Comparison of ENCODE assay signal across 30 cellular contexts in genomic region chr9:131484051-131484445, GRCh38. TPM values are rescaled to one million over a fixed set of nuclear protein-coding genes. Genes with fewer than 3 reads are reported as not detected.
DNase-seq lines count a peak whose midpoint lies in the region; ATAC-seq and TF ChIP-seq lines count a peak whose summit lies in the region.
"Had no signal": no experiment of that assay in that cellular context is flagged by ENCODE, and none has a peak within 500 bp of the region (broad histone marks: within the 10 kb centered on the region; RNA-seq: fewer than 3 reads in every experiment).

No MANE protein-coding gene starts in this region.

- no peak overlapping the region for H3K9ac ChIP-seq in mammary epithelial cell (ENCODE audit: insufficient read depth, low read length)
- peak overlapping the region in 1 of 3 donors; percentile 73 for H3K9ac ChIP-seq in skeletal muscle tissue (ENCODE audit: low read depth in 1 of 3, low read length in 3 of 3)

- H3K36me3 Mint-ChIP-seq in MCF 10A (ENCODE audit: insufficient read depth, unreplicated experiment): peaks cover 93% of the 10 kb centered on the region

- no peaks in the 10 kb centered on the region for H3K27me3 Mint-ChIP-seq in MCF 10A (ENCODE audit: insufficient read depth, unreplicated experiment)
- H3K27me3 Mint-ChIP-seq: CD4-positive, alpha-beta T cell; IgD-negative memory B cell; naive thymus-derived CD4-positive, alpha-beta T cell had no signal

- WGBS in mammary epithelial cell (ENCODE audit: low coverage, missing lambda C conversion rate): 72% methylated on average over 6 of the region's 7 CpGs

- H3K79me2 ChIP-seq in mammary epithelial cell (ENCODE audit: insufficient read depth, low read length): peaks cover 30% of the 10 kb centered on the region

- dilution Hi-C loops in mammary epithelial cell (cut with HindIII; ENCODE audit: low sequenced_read_pairs): loop anchor here (5.0 kb wide), 1 partner anchor 33 kb away; no protein-coding TSS in a partner anchor

- peak overlapping the region; percentile 42 for H3K27ac Mint-ChIP-seq in MCF 10A (ENCODE audit: low read depth, unreplicated experiment)
- H3K27ac Mint-ChIP-seq: CD4-positive, alpha-beta T cell had no signal

- BruUV-seq in MCF 10A (replicated peaks; lab: Mats Ljungman, UMichigan) (no TSS peak), mammary epithelial cell (replicated peaks; lab: Mats Ljungman, UMichigan) (no TSS peak)

- H3K4me3 ChIP-seq in mammary epithelial cell (replicated peaks in 1 of 3; ENCODE audit: insufficient read depth in 1 of 3, low read depth in 2 of 3, low read length in 3 of 3): no peak overlapping the region
- no peak overlapping the region for H3K4me3 ChIP-seq in lower lobe of right lung
- H3K4me3 ChIP-seq in skeletal muscle tissue (ENCODE audit: low read length in 3 of 3): peak overlapping the region in 1 of 3 donors; percentile 29
- H3K4me3 ChIP-seq: dorsolateral prefrontal cortex, smooth muscle cell, thoracic aorta had no signal

- no peak for DNase-seq in MCF 10A (ENCODE audit: unreplicated experiment)
- no peak for DNase-seq in mammary epithelial cell
- DNase-seq in RWPE1 (ENCODE audit: low spot score): no peak
- peak; percentile 10 for DNase-seq in lower lobe of right lung
- no peak for DNase-seq in iPS-NIHi11 (ENCODE audit: low spot score)
- no peak for DNase-seq in KBM-7
- DNase-seq: activated CD4-positive, alpha-beta T cell treated with anti-CD3 and anti-CD28 coated beads for 4 hours; activated CD8-positive, alpha-beta memory T cell treated with anti-CD3 and anti-CD28 coated beads for 24 hours; activated gamma-delta T cell; activated T-cell treated with anti-CD3 and anti-CD28 coated beads for 4 hours; AML-193; CD4-positive, alpha-beta T cell; cerebellar nuclear complex; midbrain; naive thymus-derived CD4-positive, alpha-beta T cell; NCI-H1048; NCI-H2107; NCI-H446; NCI-H774; nucleus accumbens; stimulated activated CD4-positive, alpha-beta T cell treated with anti-CD3 and anti-CD28 coated beads, Interleukin-1b, Interleukin-23, amount 100 ng/mL, for 48 hours; stimulated activated naive CD8-positive, alpha-beta T cell treated with anti-CD3 and anti-CD28 coated beads, Interleukin-15, Interleukin-2, amounts not matched to agents 100 U/mL and 50 U/mL, for 24 hours; SW 1271 had no signal

- intact Hi-C loops in MCF 10A (cut with micrococcal nuclease) (no loop called here), mammary epithelial cell (cut with micrococcal nuclease) (no loop called here), lower lobe of right lung (cut with DNase I) (no loop called here)

- H3K4me1 Mint-ChIP-seq in MCF 10A (ENCODE audit: insufficient read depth, unreplicated experiment): no peaks in the 10 kb centered on the region

- no peak for TF ChIP-seq CTCF in MCF 10A (IDR thresholded peaks at IDR 0.05; ENCODE audit: unreplicated experiment)
- TF ChIP-seq CTCF in mammary epithelial cell (conservative IDR thresholded peaks at IDR 0.05 in 1 of 2, IDR thresholded peaks at IDR 0.05 in 1 of 2; ENCODE audit: extremely low read depth in 1 of 2, insufficient read depth in 1 of 2, low read depth in 1 of 2, low read length in 2 of 2): no peak
- no peak for TF ChIP-seq CTCF in RWPE1 (conservative IDR thresholded peaks at IDR 0.05; ENCODE audit: low read depth)
- TF ChIP-seq CTCF in lower lobe of right lung (IDR thresholded peaks at IDR 0.05): no peak

- H3K4me1 ChIP-seq in mammary epithelial cell (ENCODE audit: insufficient read depth, low read length) (peaks cover 14% of the 10 kb centered on the region), lower lobe of right lung (no peaks in the 10 kb centered on the region), skeletal muscle tissue (ENCODE audit: control insufficient read depth in 3 of 3, insufficient read depth in 3 of 3, low read length in 3 of 3) (peaks cover 19 to 43% (median 33%) of the 10 kb centered on the region in 3 donors)

- POLR2A ChIA-PET in MCF 10A (lab: Yijun Ruan, JAX): no interaction called here
- POLR2A ChIA-PET in RWPE1 (lab: Yijun Ruan, JAX; ENCODE audit: low non-redundant PET): no interaction called here

- no peak overlapping the region for H3K27ac ChIP-seq in mammary epithelial cell (ENCODE audit: insufficient read depth, low read depth, low read length)
- H3K27ac ChIP-seq in RWPE1: peak overlapping the region; percentile 7; the same call in 1 of the 2 replicates
- no peak overlapping the region for H3K27ac ChIP-seq in lower lobe of right lung
- H3K27ac ChIP-seq in skeletal muscle tissue (ENCODE audit: low read depth, low read length): peak overlapping the region; percentile 78

- in situ Hi-C loops in mammary epithelial cell (cut with MboI; ENCODE audit: low sequenced_read_pairs in 2 of 2) (no loop called here), KBM-7 (cut with MboI; ENCODE audit: low pct_unique_long_range_greater_than_20kb, low sequenced_read_pairs) (no loop called here)

- ATAC-seq in lower lobe of right lung: no peak
- ATAC-seq in GM18505 (IDR thresholded peaks at IDR 0.05; ENCODE audit: unreplicated experiment): no peak
- ATAC-seq: naive thymus-derived CD4-positive, alpha-beta T cell; Panc1; stimulated activated naive CD8-positive, alpha-beta T cell treated with anti-CD3 and anti-CD28 coated beads, Interleukin-15, Interleukin-2, amounts not matched to agents 100 U/mL and 50 U/mL, for 24 hours had no signal

- no peak overlapping the region for H3K4me2 ChIP-seq in mammary epithelial cell (ENCODE audit: insufficient read depth, low read depth, low read length)
- H3K4me2 ChIP-seq: smooth muscle cell had no signal

- no peaks in the 10 kb centered on the region for H3K9me3 Mint-ChIP-seq in MCF 10A (ENCODE audit: unreplicated experiment)
- H3K9me3 Mint-ChIP-seq: CD4-positive, alpha-beta T cell; IgD-negative memory B cell; naive thymus-derived CD4-positive, alpha-beta T cell had no signal

- H3K9me3 ChIP-seq in mammary epithelial cell (replicated peaks; ENCODE audit: insufficient read depth, low read length): no peaks in the 10 kb centered on the region
- no peaks in the 10 kb centered on the region for H3K9me3 ChIP-seq in lower lobe of right lung
- no peaks in the 10 kb centered on the region for H3K9me3 ChIP-seq in skeletal muscle tissue (ENCODE audit: control insufficient read depth in 3 of 3, low read length in 3 of 3)
- H3K9me3 ChIP-seq: thoracic aorta had no signal

- H3K4me3 Mint-ChIP-seq in MCF 10A (ENCODE audit: unreplicated experiment): no peak overlapping the region
- H3K4me3 Mint-ChIP-seq: CD4-positive, alpha-beta T cell; IgD-negative memory B cell; naive thymus-derived CD4-positive, alpha-beta T cell had no signal

- H4K20me1 ChIP-seq in mammary epithelial cell (ENCODE audit: insufficient read depth, low read length): no peaks in the 10 kb centered on the region

- TF ChIP-seq POLR2A in GM18505 (IDR thresholded peaks at IDR 0.05; ENCODE audit: borderline replicate concordance, extremely low read depth, insufficient read depth, insufficient read length): no peak

- H3K27me3 ChIP-seq in mammary epithelial cell (ENCODE audit: insufficient read depth, low read length) (no peaks in the 10 kb centered on the region), lower lobe of right lung (ENCODE audit: low read depth) (no peaks in the 10 kb centered on the region), skeletal muscle tissue (ENCODE audit: control insufficient read depth in 3 of 3, insufficient read depth in 3 of 3, low read length in 3 of 3) (no peaks in the 10 kb centered on the region)
- H3K27me3 ChIP-seq: dorsolateral prefrontal cortex had no signal

- CTCF ChIA-PET in MCF 10A (lab: Yijun Ruan, JAX): interaction anchor here (1.4 kb wide), 1 partner anchor 8 kb away, joined by 4 read pairs; no protein-coding TSS in a partner anchor
- CTCF ChIA-PET in mammary epithelial cell (lab: Charles Lee; ENCODE audit: low non-redundant PET): no interaction called here
- CTCF ChIA-PET in RWPE1 (lab: Yijun Ruan, JAX): interaction anchor here (0.6 kb wide), 2 partner anchors 437 to 825 kb away, joined by 4 read pairs; no protein-coding TSS in a partner anchor

- H2AFZ ChIP-seq in mammary epithelial cell (ENCODE audit: low read depth, low read length): no peak overlapping the region

- H3K36me3 ChIP-seq in mammary epithelial cell (ENCODE audit: insufficient read depth, low read length) (peaks cover 45% of the 10 kb centered on the region), lower lobe of right lung (peaks cover 100% of the 10 kb centered on the region), skeletal muscle tissue (ENCODE audit: control insufficient read depth in 3 of 3, insufficient read depth in 3 of 3, low read length in 3 of 3) (peaks cover 80 to 90% (median 89%) of the 10 kb centered on the region in 3 donors)

RNA-seq across cellular contexts. Expression of gene POMT1, which starts 18.7 kb away (rescaled TPM):
- total RNA-seq in MCF 10A (2022): 19.7 and 24.5 TPM in 2 replicates
- total RNA-seq in mammary epithelial cell: 10 to 100 TPM; 16.0 to 19.6 TPM
- polyA plus RNA-seq in mammary epithelial cell: 10.6 TPM
- polyA minus RNA-seq in mammary epithelial cell: 8.6 TPM
- total RNA-seq in lower lobe of right lung: 25.9 TPM
- total RNA-seq in skeletal muscle tissue: 18.8 TPM

RNA-seq across cellular contexts. Expression of gene UCK1, which starts 47.0 kb away (rescaled TPM):
- total RNA-seq in MCF 10A (2022) (20.0 and 22.7 TPM in 2 replicates), mammary epithelial cell (10 to 100 TPM; 17.5 to 21.7 TPM), lower lobe of right lung (25.9 TPM), skeletal muscle tissue (9.4 TPM)
- 22.9 TPM for polyA plus RNA-seq in mammary epithelial cell
- polyA minus RNA-seq in mammary epithelial cell: 22.6 TPM

Comparison
In these comparisons a context has a peak if more than half of its experiments do, and no peak if none do; other contexts are left out.
1. H3K27ac ChIP-seq: peak in RWPE1 (single experiment) and skeletal muscle tissue (single experiment); none in mammary epithelial cell (single experiment) and lower lobe of right lung (single experiment).